ENCODE assay signal across 9 cellular contexts in the genomic region with DNA sequence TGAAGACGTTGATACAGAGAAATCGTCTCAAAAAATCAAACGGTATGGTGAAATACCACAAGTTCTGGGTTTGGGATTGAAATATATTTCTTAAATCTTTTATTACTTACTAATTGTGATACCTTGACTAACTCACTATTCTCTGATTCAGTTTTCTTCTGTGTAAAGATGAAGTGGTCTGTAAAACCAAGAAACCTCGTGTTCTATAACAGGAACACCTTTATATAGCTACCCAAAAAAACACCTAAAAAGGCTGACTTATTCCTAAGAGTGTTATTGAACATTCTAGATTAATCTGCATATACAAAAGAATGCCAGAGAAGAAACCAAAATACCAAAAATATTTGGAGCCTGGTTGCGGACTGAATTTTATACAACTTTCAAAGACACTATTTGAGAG. TPM values are rescaled to one million over a fixed set of nuclear protein-coding genes. Genes with fewer than 3 reads are reported as not detected.
DNase-seq lines count a peak whose midpoint lies in the region; ATAC-seq and TF ChIP-seq lines count a peak whose summit lies in the region.
"Had no signal": no experiment of that assay in that cellular context is flagged by ENCODE, and none has a peak within 500 bp of the region (broad histone marks: within the 10 kb centered on the region; RNA-seq: fewer than 3 reads in every experiment).

No MANE protein-coding gene starts in this region.

- H3K4me1 ChIP-seq in iPS-18a (ENCODE audit: control insufficient read depth, low read depth, low read length) (no peaks in the 10 kb centered on the region), suprapubic skin (peaks cover 15% of the 10 kb centered on the region)

- H3K9me3 Mint-ChIP-seq in activated CD4-positive, alpha-beta T cell treated with anti-CD3 and anti-CD28 coated beads for 36 hours (ENCODE audit: low read depth): no peaks in the 10 kb centered on the region

- H3K27ac Mint-ChIP-seq in activated CD4-positive, alpha-beta T cell treated with anti-CD3 and anti-CD28 coated beads for 36 hours: peak overlapping the region; percentile 95

- peaks cover 9% of the 10 kb centered on the region for H3K36me3 Mint-ChIP-seq in activated CD4-positive, alpha-beta T cell treated with anti-CD3 and anti-CD28 coated beads for 36 hours (ENCODE audit: low read depth)

- no peak for ATAC-seq in activated CD4-positive, alpha-beta T cell treated with anti-CD3 and anti-CD28 coated beads for 36 hours
- no peak for ATAC-seq in GM19467 (IDR thresholded peaks at IDR 0.05; ENCODE audit: unreplicated experiment)

- intact Hi-C loops in activated CD4-positive, alpha-beta T cell treated with anti-CD3 and anti-CD28 coated beads for 36 hours (cut with DNase I, micrococcal nuclease): loop anchor here in 1 of 2 experiments (5.0 kb wide), 1 partner anchor 1915 kb away; a partner anchor contains a TSS

- H3K9ac ChIP-seq in iPS-18a (ENCODE audit: low read length): peak overlapping the region; percentile 48

- no peak for TF ChIP-seq CTCF in WI38 (IDR thresholded peaks at IDR 0.05; ENCODE audit: low read depth, low read length)
- no peak for TF ChIP-seq CTCF in suprapubic skin (IDR thresholded peaks at IDR 0.05)

- no peaks in the 10 kb centered on the region for H3K27me3 Mint-ChIP-seq in activated CD4-positive, alpha-beta T cell treated with anti-CD3 and anti-CD28 coated beads for 36 hours

- WGBS in suprapubic skin: 76% methylated on average over 5 of the region's 5 CpGs

- no peak for DNase-seq in activated CD4-positive, alpha-beta T cell treated with anti-CD3 and anti-CD28 coated beads for 36 hours
- DNase-seq in activated CD4-positive, alpha-beta T cell treated with anti-CD3 and anti-CD28 coated beads for 1 hour: no peak
- DNase-seq in suprapubic skin (ENCODE audit: low spot score in 2 of 2) (no peak), NCI-H526 (lab: John Stamatoyannopoulos, UW) (no peak), COR-L47 (lab: John Stamatoyannopoulos, UW) (no peak)

- H3K27ac ChIP-seq in iPS-18a (ENCODE audit: low read length) (no peak overlapping the region), suprapubic skin (no peak overlapping the region)
- H3K27ac ChIP-seq: cardiac muscle cell had no signal

- H3K36me3 ChIP-seq in iPS-18a (ENCODE audit: control insufficient read depth, low read depth, low read length) (no peaks in the 10 kb centered on the region), suprapubic skin (peaks cover 9% of the 10 kb centered on the region)
- H3K36me3 ChIP-seq: cardiac muscle cell had no signal

- CTCF ChIA-PET in activated CD4-positive, alpha-beta T cell treated with anti-CD3 and anti-CD28 coated beads for 36 hours (lab: Charles Lee): no interaction called here

- TF ChIP-seq EP300 in suprapubic skin (IDR thresholded peaks at IDR 0.05): no peak

- no peaks in the 10 kb centered on the region for H3K27me3 ChIP-seq in iPS-18a (ENCODE audit: control insufficient read depth, insufficient read depth, low read length)
- no peaks in the 10 kb centered on the region for H3K27me3 ChIP-seq in suprapubic skin
- H3K27me3 ChIP-seq: cardiac muscle cell had no signal

- H3K9me3 ChIP-seq in iPS-18a (ENCODE audit: control insufficient read depth, low read depth, low read length) (no peaks in the 10 kb centered on the region), suprapubic skin (no peaks in the 10 kb centered on the region)

- POLR2A ChIA-PET in activated CD4-positive, alpha-beta T cell treated with anti-CD3 and anti-CD28 coated beads for 36 hours (lab: Charles Lee): no interaction called here

- peak overlapping the region; percentile 85 for H3K4me3 Mint-ChIP-seq in activated CD4-positive, alpha-beta T cell treated with anti-CD3 and anti-CD28 coated beads for 36 hours

- no peak for TF ChIP-seq POLR2A in suprapubic skin (IDR thresholded peaks at IDR 0.05)

- H3K4me3 ChIP-seq in WI38 (ENCODE audit: low read depth, low read length): peak overlapping the region; percentile 90
- no peak overlapping the region for H3K4me3 ChIP-seq in iPS-18a (ENCODE audit: low read length)
- peak overlapping the region; percentile 74 for H3K4me3 ChIP-seq in suprapubic skin

- peaks cover 15% of the 10 kb centered on the region for H3K4me1 Mint-ChIP-seq in activated CD4-positive, alpha-beta T cell treated with anti-CD3 and anti-CD28 coated beads for 36 hours

RNA-seq across cellular contexts. Expression of a gene that starts 0.7 kb away (rescaled TPM):
- total RNA-seq in activated CD4-positive, alpha-beta T cell treated with anti-CD3 and anti-CD28 coated beads for 36 hours: 1 to 10 TPM; 1.9 to 2.7 TPM
- under 1 TPM in 2 of 4 donors, not detected in 2; 0.38 to 0.59 TPM for total RNA-seq in suprapubic skin

RNA-seq across cellular contexts. Expression of a gene that starts 0.8 kb away (rescaled TPM):
- total RNA-seq in activated CD4-positive, alpha-beta T cell treated with anti-CD3 and anti-CD28 coated beads for 36 hours: 10 to 100 TPM; 12.5 to 13.9 TPM
- total RNA-seq in suprapubic skin: 10 to 100 TPM in 2 of 4 donors, 1 to 10 TPM in 2; 9.5 to 20.0 (median 12.4) TPM

RNA-seq across cellular contexts. Expression of a gene that starts 37.9 kb away (rescaled TPM):
- under 1 TPM; 0.37 to 0.59 TPM for total RNA-seq in activated CD4-positive, alpha-beta T cell treated with anti-CD3 and anti-CD28 coated beads for 36 hours
- 1 to 10 TPM in 2 of 4 donors, under 1 TPM in 1, not detected in 1; 0.76 to 3.2 (median 1.1) TPM for total RNA-seq in suprapubic skin
